ENCODE assay signal across 10 cellular contexts in genomic region chr2:97267411-97268074, GRCh38.
DNase-seq lines count a peak whose midpoint lies in the region; TF ChIP-seq lines count a peak whose summit lies in the region.
"Had no signal": no experiment of that assay in that cellular context is flagged by ENCODE, and none has a peak within 500 bp of the region (broad histone marks: within the 10 kb centered on the region; RNA-seq: fewer than 3 reads in every experiment).

No MANE protein-coding gene starts in this region.

- no peak for TF ChIP-seq CTCF in esophagus squamous epithelium (IDR thresholded peaks at IDR 0.05)

- no peak for TF ChIP-seq POLR2A in esophagus squamous epithelium (IDR thresholded peaks at IDR 0.05)

- no peak overlapping the region for H3K4me3 ChIP-seq in esophagus squamous epithelium

- H3K4me1 ChIP-seq in esophagus squamous epithelium: no peaks in the 10 kb centered on the region
- H3K4me1 ChIP-seq: foreskin keratinocyte had no signal

- H3K36me3 ChIP-seq in esophagus squamous epithelium: no peaks in the 10 kb centered on the region

- no peak overlapping the region for H3K27ac ChIP-seq in esophagus squamous epithelium
- H3K27ac ChIP-seq: foreskin keratinocyte had no signal

- intact Hi-C loops in esophagus squamous epithelium (cut with DNase I): no loop called here

- peaks cover 6% of the 10 kb centered on the region for H3K9me3 Mint-ChIP-seq in activated CD4-positive, alpha-beta T cell treated with anti-CD3 and anti-CD28 coated beads, Interleukin-2, amount 10 ng/mL, durations not matched to agents 7 days and 5 days

- H3K27me3 Mint-ChIP-seq in activated CD4-positive, alpha-beta T cell treated with anti-CD3 and anti-CD28 coated beads, Interleukin-2, amount 10 ng/mL, durations not matched to agents 7 days and 5 days: no peaks in the 10 kb centered on the region
- H3K27me3 Mint-ChIP-seq: naive B cell had no signal

- CTCF ChIA-PET in activated CD4-positive, alpha-beta T cell treated with anti-CD3 and anti-CD28 coated beads, Interleukin-2, amount 10 ng/mL, durations not matched to agents 7 days and 5 days (lab: Charles Lee): no interaction called here

- no peaks in the 10 kb centered on the region for H3K4me1 Mint-ChIP-seq in activated CD4-positive, alpha-beta T cell treated with anti-CD3 and anti-CD28 coated beads, Interleukin-2, amount 10 ng/mL, durations not matched to agents 7 days and 5 days
- H3K4me1 Mint-ChIP-seq: naive B cell had no signal

- peaks cover 12% of the 10 kb centered on the region for H3K36me3 Mint-ChIP-seq in activated CD4-positive, alpha-beta T cell treated with anti-CD3 and anti-CD28 coated beads, Interleukin-2, amount 10 ng/mL, durations not matched to agents 7 days and 5 days (ENCODE audit: low read depth)

- POLR2A ChIA-PET in activated CD4-positive, alpha-beta T cell treated with anti-CD3 and anti-CD28 coated beads, Interleukin-2, amount 10 ng/mL, durations not matched to agents 7 days and 5 days (lab: Charles Lee): no interaction called here

- peak; percentile 7 for DNase-seq in activated CD4-positive, alpha-beta T cell treated with anti-CD3 and anti-CD28 coated beads for 1 hour
- no peak for DNase-seq in activated CD4-positive, alpha-beta T cell treated with anti-CD3 and anti-CD28 coated beads, Interleukin-2, amount 50 U/mL, for 4 hours
- peak; percentile 7 for DNase-seq in activated CD4-positive, alpha-beta T cell treated with anti-CD3 and anti-CD28 coated beads, Interleukin-2, amount 10 ng/mL, durations not matched to agents 7 days and 5 days
- DNase-seq in inferior parietal cortex (ENCODE audit: extremely low spot score) (peak; percentile 1), superior temporal gyrus (ENCODE audit: extremely low spot score) (peak; percentile 3), esophagus squamous epithelium (lab: John Stamatoyannopoulos, UW) (no peak), NCI-H446 treated with DMSO at 0.1 percent for 48 hours (lab: John Stamatoyannopoulos, UW) (no peak), NCI-H1105 treated with DMSO at 0.1 percent for 48 hours (lab: John Stamatoyannopoulos, UW) (no peak)
- DNase-seq: foreskin keratinocyte, naive B cell had no signal

- 94 to 95% methylated on average over 7 to 10 of the region's 10 CpGs for WGBS in esophagus squamous epithelium, 2 donors

- H3K4me3 Mint-ChIP-seq in activated CD4-positive, alpha-beta T cell treated with anti-CD3 and anti-CD28 coated beads, Interleukin-2, amount 10 ng/mL, durations not matched to agents 7 days and 5 days: no peak overlapping the region
- H3K4me3 Mint-ChIP-seq: naive B cell had no signal

- H3K27ac Mint-ChIP-seq in activated CD4-positive, alpha-beta T cell treated with anti-CD3 and anti-CD28 coated beads, Interleukin-2, amount 10 ng/mL, durations not matched to agents 7 days and 5 days: peak overlapping the region; percentile 41

- H3K9me3 ChIP-seq in esophagus squamous epithelium: peaks cover 0 to 8% (median 0%) of the 10 kb centered on the region in 3 donors

- H3K27me3 ChIP-seq in esophagus squamous epithelium: no peaks in the 10 kb centered on the region
- H3K27me3 ChIP-seq: foreskin keratinocyte had no signal

Comparison
In these comparisons a context has a peak if more than half of its experiments do, and no peak if none do; other contexts are left out.
1. DNase-seq: peak in activated CD4-positive, alpha-beta T cell treated with anti-CD3 and anti-CD28 coated beads for 1 hour (single experiment), activated CD4-positive, alpha-beta T cell treated with anti-CD3 and anti-CD28 coated beads, Interleukin-2, amount 10 ng/mL, durations not matched to agents 7 days and 5 days (single experiment), inferior parietal cortex (single experiment) and superior temporal gyrus (single experiment); none in activated CD4-positive, alpha-beta T cell treated with anti-CD3 and anti-CD28 coated beads, Interleukin-2, amount 50 U/mL, for 4 hours (0 of 2), esophagus squamous epithelium (single experiment), NCI-H446 treated with DMSO at 0.1 percent for 48 hours (single experiment) and NCI-H1105 treated with DMSO at 0.1 percent for 48 hours (single experiment).